ENCODE assay signal across 1 cellular context in the genomic region with DNA sequence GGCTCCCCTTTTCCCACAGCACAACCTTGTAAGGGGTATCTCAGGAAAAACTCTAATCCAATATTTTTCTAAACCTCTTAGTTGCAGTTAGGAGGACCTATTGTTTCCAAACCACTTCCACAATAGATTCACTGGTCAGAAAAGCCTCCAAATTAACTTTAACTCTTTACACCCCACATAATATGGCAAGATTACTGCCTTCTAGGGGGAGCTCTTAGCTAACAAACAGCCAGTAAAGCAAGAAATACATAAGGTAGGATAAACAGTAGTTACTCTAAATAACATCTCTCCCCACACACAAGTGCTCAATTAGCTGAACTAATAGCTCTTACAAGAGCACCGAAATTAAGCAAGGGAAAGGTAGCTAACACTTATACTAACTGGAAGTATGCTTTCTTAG.
A peak's percentile ranks its signal among the peaks of the same experiment; 100 is the strongest.
TF ChIP-seq lines count a peak whose summit lies in the region.

No MANE protein-coding gene starts in this region.

TF ChIP-seq in H1, 55 proteins besides CTCF, POLR2A, EP300 and RAD21:
- TF ChIP-seq KDM1A (IDR thresholded peaks at IDR 0.05; ENCODE audit: borderline replicate concordance, low read length) (peak; percentile 98), CTBP2 (IDR thresholded peaks at IDR 0.05; ENCODE audit: borderline replicate concordance, insufficient read depth, insufficient read length, low read length) (no peak), HDAC2 (IDR thresholded peaks at IDR 0.05; ENCODE audit: borderline replicate concordance in 1 of 2, low read depth in 2 of 2, low read length in 2 of 2) (peak in 1 of 2 experiments; percentile 96; a peak in 1 of 4 replicates), TAF7 (optimal IDR thresholded peaks at IDR 0.05; ENCODE audit: borderline replicate concordance, low read depth, low read length) (no peak)
